In the genomic region with DNA sequence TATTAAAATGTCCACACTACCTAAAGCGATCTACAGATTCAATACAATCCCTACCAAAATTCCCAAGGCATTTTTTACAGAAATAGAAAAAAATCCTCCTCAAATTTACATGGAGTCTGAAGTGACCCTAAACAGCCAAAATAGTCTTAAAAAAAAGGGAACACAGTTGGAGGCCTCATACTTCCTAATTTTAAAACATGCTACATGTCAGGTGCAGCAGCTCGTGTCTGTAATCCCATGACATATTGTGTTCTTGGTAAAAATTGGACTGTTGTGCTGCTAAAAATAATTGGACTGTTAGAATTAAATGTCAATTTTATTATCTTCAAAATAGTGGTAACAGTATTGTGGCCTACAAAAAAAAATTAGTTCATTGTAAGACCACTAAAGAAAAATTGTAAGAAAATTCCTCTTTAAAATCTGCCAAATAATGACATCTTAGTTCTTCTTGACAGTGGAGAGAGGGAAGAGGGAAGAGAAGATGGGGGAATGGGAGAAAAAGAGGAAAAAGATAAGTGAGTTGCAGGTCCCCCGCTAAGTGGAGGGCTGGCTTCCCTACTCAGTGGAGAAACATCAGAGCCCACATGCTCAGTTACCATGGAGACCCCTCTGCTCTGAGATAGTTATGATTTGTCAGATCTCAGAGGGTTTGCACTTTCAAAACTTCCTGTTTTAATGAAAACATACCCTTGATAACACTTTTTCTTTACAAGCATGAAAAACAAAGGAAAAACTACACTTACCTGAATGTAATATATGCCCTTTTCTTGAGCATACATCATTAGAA, we compare ENCODE assay signal across 13 cellular contexts. TPM values are rescaled to one million over a fixed set of nuclear protein-coding genes. Genes with fewer than 3 reads are reported as not detected.
A peak's percentile ranks its signal among the peaks of the same experiment; 100 is the strongest.
DNase-seq lines count a peak whose midpoint lies in the region; ATAC-seq and TF ChIP-seq lines count a peak whose summit lies in the region.
"Had no signal": no experiment of that assay in that cellular context is flagged by ENCODE, and none has a peak within 500 bp of the region (broad histone marks: within the 10 kb centered on the region; RNA-seq: fewer than 3 reads in every experiment).

No MANE protein-coding gene starts in this region.

- H3K27ac Mint-ChIP-seq in CD14-positive monocyte = peak overlapping the region; percentile 68 to 82 (median 72)
- peak overlapping the region; percentile 54 for H3K27ac Mint-ChIP-seq in T-helper 2 cell treated with Interferon-gamma antibody and Interleukin-4, amounts not matched to agents 5 μg/mL and 100 μg/mL, for 36 hours
- H3K27ac Mint-ChIP-seq in immature natural killer cell = peak overlapping the region; percentile 90 to 97 (median 96)
- H3K27ac Mint-ChIP-seq in osteocyte (ENCODE audit: unreplicated experiment) = no peak overlapping the region

- peaks cover 27 to 29% of the 10 kb centered on the region in 2 donors for H3K36me3 Mint-ChIP-seq in CD14-positive monocyte
- H3K36me3 Mint-ChIP-seq in T-helper 2 cell treated with Interferon-gamma antibody and Interleukin-4, amounts not matched to agents 5 μg/mL and 100 μg/mL, for 36 hours (ENCODE audit: low read depth) = peaks cover 67% of the 10 kb centered on the region
- peaks cover 43 to 58% (median 54%) of the 10 kb centered on the region in 3 donors for H3K36me3 Mint-ChIP-seq in immature natural killer cell
- H3K36me3 Mint-ChIP-seq in osteocyte (ENCODE audit: unreplicated experiment) = no peaks in the 10 kb centered on the region

- 77 to 90% (median 82%) methylated on average over 3 of the region's 3 CpGs for WGBS in adrenal gland, 4 donors

- no peaks in the 10 kb centered on the region for H3K27me3 Mint-ChIP-seq in CD14-positive monocyte (ENCODE audit: low read depth in 3 of 3)
- no peaks in the 10 kb centered on the region for H3K27me3 Mint-ChIP-seq in T-helper 2 cell treated with Interferon-gamma antibody and Interleukin-4, amounts not matched to agents 5 μg/mL and 100 μg/mL, for 36 hours (ENCODE audit: low read depth)
- peaks cover 0 to 5% (median 0%) of the 10 kb centered on the region in 3 donors for H3K27me3 Mint-ChIP-seq in immature natural killer cell (ENCODE audit: low read depth in 3 of 3)
- H3K27me3 Mint-ChIP-seq in osteocyte (ENCODE audit: unreplicated experiment) = peaks cover 57% of the 10 kb centered on the region

- H3K9me3 Mint-ChIP-seq in CD14-positive monocyte (peaks cover 0 to 1% (median 0%) of the 10 kb centered on the region in 7 donors), immature natural killer cell (no peaks in the 10 kb centered on the region), osteocyte (ENCODE audit: unreplicated experiment) (peaks cover 4% of the 10 kb centered on the region)
- H3K9me3 Mint-ChIP-seq in T-helper 2 cell treated with Interferon-gamma antibody and Interleukin-4, amounts not matched to agents 5 μg/mL and 100 μg/mL, for 36 hours = peaks cover 22% of the 10 kb centered on the region

- H3K27ac ChIP-seq in DND-41 (ENCODE audit: low read length) (no peak overlapping the region), adrenal gland (peak overlapping the region in 1 of 5 donors; percentile 26)

- no peak overlapping the region for H2AFZ ChIP-seq in DND-41 (ENCODE audit: low read depth, low read length)

- H3K4me2 ChIP-seq in DND-41 (ENCODE audit: insufficient read depth, low read length) = no peak overlapping the region

- H3K27me3 ChIP-seq in DND-41 (ENCODE audit: insufficient read depth, low read length, poor library complexity) = no peaks in the 10 kb centered on the region
- H3K27me3 ChIP-seq in adrenal gland = no peaks in the 10 kb centered on the region

- intact Hi-C loops in CD14-positive monocyte (cut with micrococcal nuclease) = no loop called here
- intact Hi-C loops in adrenal gland (cut with DNase I) = no loop called here

- H3K9me3 ChIP-seq in DND-41 (ENCODE audit: insufficient read depth, low read length, severe bottlenecking) (no peaks in the 10 kb centered on the region), adrenal gland (replicated peaks in 1 of 3) (no peaks in the 10 kb centered on the region)

- H3K79me2 ChIP-seq in DND-41 (ENCODE audit: insufficient read depth, low read length) = peaks cover 29% of the 10 kb centered on the region

- H3K4me1 Mint-ChIP-seq in CD14-positive monocyte (peaks cover 31% of the 10 kb centered on the region), immature natural killer cell (peaks cover 91 to 98% of the 10 kb centered on the region in 2 donors), osteocyte (ENCODE audit: unreplicated experiment) (no peaks in the 10 kb centered on the region)
- H3K4me1 Mint-ChIP-seq in T-helper 2 cell treated with Interferon-gamma antibody and Interleukin-4, amounts not matched to agents 5 μg/mL and 100 μg/mL, for 36 hours (ENCODE audit: low read depth) = peaks cover 72% of the 10 kb centered on the region

- DNase-seq in CD14-positive monocyte (ENCODE audit: low spot score) (no peak), DND-41 (peak; percentile 22), immature natural killer cell (peak; percentile 36 to 50 (median 49)), osteocyte (ENCODE audit: extremely low spot score, unreplicated experiment) (no peak), adrenal gland (no peak)
- DNase-seq in T-helper 2 cell treated with Interferon-gamma antibody and Interleukin-4, amounts not matched to agents 5 μg/mL and 100 μg/mL, for 36 hours (ENCODE audit: low spot score) = no peak
- DNase-seq: left cardiac atrium, NCI-H2171 treated with DMSO at 0.1 percent for 48 hours, occipital lobe, trophoblast cell had no signal

- peaks cover 32% of the 10 kb centered on the region for H3K36me3 ChIP-seq in DND-41 (ENCODE audit: insufficient read depth, low read length)
- H3K36me3 ChIP-seq in adrenal gland (replicated peaks in 1 of 2) = no peaks in the 10 kb centered on the region

- H3K4me1 ChIP-seq in DND-41 (ENCODE audit: insufficient read depth, low read length) (peaks cover 16% of the 10 kb centered on the region), adrenal gland (replicated peaks in 1 of 2) (peaks cover 0 to 6% of the 10 kb centered on the region in 2 donors)

- ATAC-seq in DND-41 (ENCODE audit: insufficient read depth, low read depth) (peak; percentile 88), GM18861 (IDR thresholded peaks at IDR 0.05; ENCODE audit: unreplicated experiment) (no peak), GM21447 (IDR thresholded peaks at IDR 0.05; ENCODE audit: unreplicated experiment) (no peak)
- ATAC-seq: left cardiac atrium, Right ventricle myocardium inferior had no signal

- H3K9ac ChIP-seq in DND-41 (ENCODE audit: low read depth, low read length) = no peak overlapping the region

- H3K4me3 ChIP-seq in DND-41 (ENCODE audit: low read depth in 1 of 2, low read length in 2 of 2) = no peak overlapping the region
- no peak overlapping the region for H3K4me3 ChIP-seq in adrenal gland

- H4K20me1 ChIP-seq in DND-41 (ENCODE audit: insufficient read depth, low read length) = peaks cover 4% of the 10 kb centered on the region; the same call in 1 of the 2 replicates

- no peak for TF ChIP-seq CTCF in CD14-positive monocyte (IDR thresholded peaks at IDR 0.05)
- TF ChIP-seq CTCF in DND-41 (IDR thresholded peaks at IDR 0.05; ENCODE audit: borderline replicate concordance, extremely low read depth, low read length, poor library complexity, severe bottlenecking) = no peak
- TF ChIP-seq CTCF in osteocyte (IDR thresholded peaks at IDR 0.05) = no peak
- no peak for TF ChIP-seq CTCF in adrenal gland (IDR thresholded peaks at IDR 0.05)

- no peak overlapping the region for H3K4me3 Mint-ChIP-seq in CD14-positive monocyte
- peak overlapping the region; percentile 38 for H3K4me3 Mint-ChIP-seq in T-helper 2 cell treated with Interferon-gamma antibody and Interleukin-4, amounts not matched to agents 5 μg/mL and 100 μg/mL, for 36 hours
- H3K4me3 Mint-ChIP-seq in immature natural killer cell = peak overlapping the region; percentile 62 to 84 (median 75)
- H3K4me3 Mint-ChIP-seq in osteocyte (ENCODE audit: unreplicated experiment) = no peak overlapping the region

- no peak for TF ChIP-seq POLR2A in adrenal gland (IDR thresholded peaks at IDR 0.05)

RNA-seq across cellular contexts. Expression of a gene that starts 46.5 kb away (rescaled TPM):
- polyA plus RNA-seq in CD14-positive monocyte (10 to 100 TPM; 62.8 to 72.0 TPM), immature natural killer cell (10 to 100 TPM; 42.1 to 73.4 (median 58.6) TPM), adrenal gland (10 to 100 TPM; 43.5 to 75.1 (median 50.3) TPM)
- total RNA-seq in osteocyte (44.3 and 45.7 TPM in 2 replicates), adrenal gland (10 to 100 TPM; 48.6 to 72.4 (median 55.1) TPM)

RNA-seq across cellular contexts. Expression of a gene that starts 46.6 kb away (rescaled TPM):
- polyA plus RNA-seq in CD14-positive monocyte (10 to 100 TPM; 39.0 to 42.9 TPM), immature natural killer cell (10 to 100 TPM; 34.0 to 54.6 (median 37.5) TPM), adrenal gland (10 to 100 TPM; 36.5 to 76.0 (median 57.0) TPM)
- total RNA-seq in osteocyte (26.4 and 33.1 TPM in 2 replicates), adrenal gland (10 to 100 TPM; 18.9 to 70.0 (median 36.6) TPM)

Comparison
In these comparisons a context has a peak if more than half of its experiments do, and no peak if none do; other contexts are left out.
1. DNase-seq: peak in DND-41 (single experiment) and immature natural killer cell (3 of 3); none in CD14-positive monocyte (single experiment), T-helper 2 cell treated with Interferon-gamma antibody and Interleukin-4, amounts not matched to agents 5 μg/mL and 100 μg/mL, for 36 hours (single experiment), osteocyte (single experiment) and adrenal gland (0 of 7).
2. H3K4me3 Mint-ChIP-seq: peak in T-helper 2 cell treated with Interferon-gamma antibody and Interleukin-4, amounts not matched to agents 5 μg/mL and 100 μg/mL, for 36 hours (single experiment) and immature natural killer cell (5 of 5); none in CD14-positive monocyte (0 of 2) and osteocyte (single experiment).